Comparison of ENCODE assay signal across 25 cellular contexts in the genomic region with DNA sequence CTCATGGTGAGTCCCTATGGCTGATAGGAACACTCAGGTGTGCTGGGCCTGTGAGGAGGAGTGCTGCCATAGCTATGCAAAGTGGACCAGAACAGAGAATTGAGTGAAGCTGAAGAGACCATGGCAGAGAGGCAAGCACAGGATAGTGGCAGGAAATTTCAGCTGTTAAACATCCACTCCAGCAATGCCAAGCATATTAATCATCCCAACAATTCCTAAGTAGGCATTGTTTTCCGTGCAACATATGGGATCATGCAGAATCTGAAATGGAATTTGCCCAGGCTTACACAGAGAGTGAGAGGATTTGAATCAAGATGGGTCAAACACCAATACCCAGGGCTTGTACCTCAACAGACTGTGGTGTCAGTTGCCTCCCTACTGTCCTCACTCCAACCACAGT.
DNase-seq lines count a peak whose midpoint lies in the region; TF ChIP-seq lines count a peak whose summit lies in the region.
"Had no signal": no experiment of that assay in that cellular context is flagged by ENCODE, and none has a peak within 500 bp of the region (broad histone marks: within the 10 kb centered on the region; RNA-seq: fewer than 3 reads in every experiment).

No MANE protein-coding gene starts in this region.

- DNase-seq in HT1080 (ENCODE audit: low read depth) (peak; percentile 67), NCI-H226 (peak; percentile 44), epithelial cell of proximal tubule (ENCODE audit: low read depth) (peak; percentile 6), renal cortical epithelial cell (ENCODE audit: low read depth) (peak; percentile 44), cerebellum (ENCODE audit: low spot score) (no peak), spleen (no peak), HEK293T (ENCODE audit: extremely low spot score) (no peak)
- DNase-seq: AML-193; CD4-positive, alpha-beta T cell; GM23248; H7; KBM-7; NCI-H1048; NCI-H1417 treated with DMSO at 0.1 percent for 48 hours; NCI-H1694 treated with DMSO at 0.1 percent for 48 hours; NCI-H2081 treated with DMSO at 0.1 percent for 48 hours; NCI-H2171 treated with DMSO at 0.1 percent for 48 hours; NCI-H446; NCI-H524 treated with DMSO at 0.1 percent for 48 hours; NCI-H774; NK-92 treated with Interleukin-12 subunit alpha and Interleukin-12 subunit beta, amount 100 ng/mL, for 24 hours; SHP77 treated with DMSO at 0.1 percent for 48 hours had no signal

- H3K27ac ChIP-seq in spleen = no peak overlapping the region
- H3K27ac ChIP-seq: A549; BLaER1 treated with 17β-estradiol and CSF1 and Interleukin-3, amounts not matched to agents 10 nM and 100 nM; GM23248; RWPE1 had no signal

- WGBS in spleen, 5 donors = 45 to 86% (median 77%) methylated on average over 1 of the region's 1 CpG

- POLR2A ChIA-PET in HEK293T (lab: Yijun Ruan, JAX) = no interaction called here

- TF ChIP-seq CTCF in epithelial cell of proximal tubule (conservative IDR thresholded peaks at IDR 0.05; ENCODE audit: low read depth, low read length) (no peak), spleen (IDR thresholded peaks at IDR 0.05 in 8 of 11, conservative IDR thresholded peaks at IDR 0.05 in 3 of 11) (no peak)

- no peaks in the 10 kb centered on the region for H3K27me3 ChIP-seq in spleen (replicated peaks in 1 of 7)
- H3K27me3 ChIP-seq: BLaER1 treated with 17β-estradiol and CSF1 and Interleukin-3, amounts not matched to agents 10 nM and 100 nM had no signal

- no peak for TF ChIP-seq POLR2A in spleen (IDR thresholded peaks at IDR 0.05)

- no peak overlapping the region for H3K4me3 ChIP-seq in epithelial cell of proximal tubule (ENCODE audit: low read depth, low read length)
- no peak overlapping the region for H3K4me3 ChIP-seq in spleen
- H3K4me3 ChIP-seq: A549; BLaER1 treated with 17β-estradiol and CSF1 and Interleukin-3, amounts not matched to agents 10 nM and 100 nM; GM23248 had no signal

- H3K9me3 ChIP-seq in spleen = peaks cover 0 to 4% (median 0%) of the 10 kb centered on the region in 8 donors
- H3K9me3 ChIP-seq: A549 had no signal

- H3K36me3 ChIP-seq in spleen = no peaks in the 10 kb centered on the region
- H3K36me3 ChIP-seq: BLaER1 treated with 17β-estradiol and CSF1 and Interleukin-3, amounts not matched to agents 10 nM and 100 nM had no signal

- CTCF ChIA-PET in HEK293T (lab: Yijun Ruan, JAX) = no interaction called here

- intact Hi-C loops in spleen (cut with DNase I; ENCODE audit: low total_unique reads) = no loop called here

- H3K4me1 ChIP-seq in spleen = no peaks in the 10 kb centered on the region
- H3K4me1 ChIP-seq: A549; BLaER1 treated with 17β-estradiol and CSF1 and Interleukin-3, amounts not matched to agents 10 nM and 100 nM had no signal

TF ChIP-seq in HEK293T, 16 proteins besides CTCF, POLR2A, EP300 and RAD21:
- TF ChIP-seq BHLHE40 (IDR thresholded peaks at IDR 0.05; ENCODE audit: borderline replicate concordance) (no peak), FOXK2 (IDR thresholded peaks at IDR 0.05) (no peak), FOXM1 (IDR thresholded peaks at IDR 0.05; ENCODE audit: borderline replicate concordance) (no peak), CTBP1 (IDR thresholded peaks at IDR 0.05; ENCODE audit: borderline replicate concordance) (no peak), HDGF (IDR thresholded peaks at IDR 0.05; ENCODE audit: borderline replicate concordance) (no peak), TARDBP (IDR thresholded peaks at IDR 0.05) (no peak), SP1 (IDR thresholded peaks at IDR 0.05) (no peak), FOXA1 (IDR thresholded peaks at IDR 0.05) (no peak), LEF1 (IDR thresholded peaks at IDR 0.05; ENCODE audit: borderline replicate concordance) (no peak), ARNT (IDR thresholded peaks at IDR 0.05) (no peak)
- TF ChIP-seq, protein P1, sequence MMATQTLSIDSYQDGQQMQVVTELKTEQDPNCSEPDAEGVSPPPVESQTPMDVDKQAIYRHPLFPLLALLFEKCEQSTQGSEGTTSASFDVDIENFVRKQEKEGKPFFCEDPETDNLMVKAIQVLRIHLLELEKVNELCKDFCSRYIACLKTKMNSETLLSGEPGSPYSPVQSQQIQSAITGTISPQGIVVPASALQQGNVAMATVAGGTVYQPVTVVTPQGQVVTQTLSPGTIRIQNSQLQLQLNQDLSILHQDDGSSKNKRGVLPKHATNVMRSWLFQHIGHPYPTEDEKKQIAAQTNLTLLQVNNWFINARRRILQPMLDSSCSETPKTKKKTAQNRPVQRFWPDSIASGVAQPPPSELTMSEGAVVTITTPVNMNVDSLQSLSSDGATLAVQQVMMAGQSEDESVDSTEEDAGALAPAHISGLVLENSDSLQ (IDR thresholded peaks at IDR 0.05) = no peak

Comparison
In these comparisons a context has a peak if more than half of its experiments do, and no peak if none do; other contexts are left out.
1. DNase-seq: peak in HT1080 (single experiment), NCI-H226 (single experiment), epithelial cell of proximal tubule (single experiment) and renal cortical epithelial cell (single experiment); none in cerebellum (single experiment), spleen (single experiment) and HEK293T (single experiment).